Comparison of ENCODE assay signal across 15 cellular contexts in the genomic region with DNA sequence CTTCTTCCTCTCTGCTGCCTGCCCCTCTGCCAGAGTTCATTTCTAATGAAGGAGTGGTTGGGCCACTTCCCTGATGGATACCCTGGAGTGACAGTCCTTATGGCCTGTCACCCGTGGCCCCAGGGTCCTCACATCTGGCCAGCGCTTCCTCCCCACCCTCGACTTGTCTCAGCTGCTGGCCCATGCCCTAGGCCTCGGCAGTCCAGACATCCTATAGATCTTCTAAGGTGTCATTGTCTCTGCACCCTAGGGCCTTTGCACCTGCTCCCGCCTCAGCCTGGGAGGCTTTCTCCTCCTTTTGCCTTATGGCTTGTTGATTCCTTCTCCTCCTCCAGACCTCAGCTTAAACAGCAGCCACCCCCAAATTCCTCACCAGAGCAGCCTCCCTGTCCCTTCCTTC.
"Had no signal": no experiment of that assay in that cellular context is flagged by ENCODE, and none has a peak within 500 bp of the region (broad histone marks: within the 10 kb centered on the region; RNA-seq: fewer than 3 reads in every experiment).

No MANE protein-coding gene starts in this region.

- H3K9me3 ChIP-seq: gastroesophageal sphincter, prostate gland, SK-N-SH, uterus had no signal

- ATAC-seq: effector memory CD8-positive, alpha-beta T cell; gastroesophageal sphincter had no signal

- H3K27ac Mint-ChIP-seq: stimulated activated naive CD8-positive, alpha-beta T cell treated with anti-CD3 and anti-CD28 coated beads, Interleukin-15, Interleukin-2, amounts not matched to agents 100 ng/mL and 50 ng/mL, for 24 hours had no signal

- H3K27me3 ChIP-seq: cardiac muscle cell, uterus had no signal

- DNase-seq: activated CD4-positive, alpha-beta T cell treated with anti-CD3 and anti-CD28 coated beads for 48 hours; activated effector memory CD4-positive, alpha-beta T cell treated with Interleukin-2 at 50 U/mL for 16 hours; activated T-cell treated with anti-CD3 and anti-CD28 coated beads, Interleukin-2, amount 50 U/mL, for 1 hour; cortex of kidney; effector memory CD8-positive, alpha-beta T cell; nucleus accumbens; SK-N-SH; stimulated activated CD4-positive, alpha-beta T cell treated with anti-CD3 and anti-CD28 coated beads, Interleukin-4, amount 100 ng/mL, for 1 hour; stimulated activated CD8-positive, alpha-beta memory T cell treated with anti-CD3 and anti-CD28 coated beads, Interleukin-4, amount 100 ng/mL, for 48 hours; uterus had no signal

- H3K27me3 Mint-ChIP-seq: effector memory CD8-positive, alpha-beta T cell; stimulated activated naive CD8-positive, alpha-beta T cell treated with anti-CD3 and anti-CD28 coated beads, Interleukin-15, Interleukin-2, amounts not matched to agents 100 ng/mL and 50 ng/mL, for 24 hours had no signal

- H3K36me3 ChIP-seq: cardiac muscle cell, gastroesophageal sphincter, prostate gland, uterus had no signal

- H3K4me2 ChIP-seq: SK-N-SH had no signal

- H3K4me3 ChIP-seq: cardiac muscle cell, gastroesophageal sphincter, prostate gland, uterus had no signal

- H3K9ac ChIP-seq: SK-N-SH had no signal

- H3K4me1 ChIP-seq: gastroesophageal sphincter, uterus had no signal

- H3K9me3 Mint-ChIP-seq: stimulated activated naive CD8-positive, alpha-beta T cell treated with anti-CD3 and anti-CD28 coated beads, Interleukin-15, Interleukin-2, amounts not matched to agents 100 ng/mL and 50 ng/mL, for 24 hours had no signal

- H3K4me3 Mint-ChIP-seq: stimulated activated naive CD8-positive, alpha-beta T cell treated with anti-CD3 and anti-CD28 coated beads, Interleukin-15, Interleukin-2, amounts not matched to agents 100 ng/mL and 50 ng/mL, for 24 hours had no signal

- H3K27ac ChIP-seq: cardiac muscle cell, epithelial cell of prostate, gastroesophageal sphincter, prostate gland, uterus had no signal
